ENCODE assay signal across 1 cellular context in genomic region chr20:57680131-57680716, GRCh38.
TF ChIP-seq lines count a peak whose summit lies in the region.

No MANE protein-coding gene starts in this region.

TF ChIP-seq in GM12878, 131 proteins besides CTCF, POLR2A, EP300 and RAD21 (continued from another document):
- TF ChIP-seq, protein P1, sequence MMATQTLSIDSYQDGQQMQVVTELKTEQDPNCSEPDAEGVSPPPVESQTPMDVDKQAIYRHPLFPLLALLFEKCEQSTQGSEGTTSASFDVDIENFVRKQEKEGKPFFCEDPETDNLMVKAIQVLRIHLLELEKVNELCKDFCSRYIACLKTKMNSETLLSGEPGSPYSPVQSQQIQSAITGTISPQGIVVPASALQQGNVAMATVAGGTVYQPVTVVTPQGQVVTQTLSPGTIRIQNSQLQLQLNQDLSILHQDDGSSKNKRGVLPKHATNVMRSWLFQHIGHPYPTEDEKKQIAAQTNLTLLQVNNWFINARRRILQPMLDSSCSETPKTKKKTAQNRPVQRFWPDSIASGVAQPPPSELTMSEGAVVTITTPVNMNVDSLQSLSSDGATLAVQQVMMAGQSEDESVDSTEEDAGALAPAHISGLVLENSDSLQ (IDR thresholded peaks at IDR 0.05) = no peak
- TF ChIP-seq SP1 (IDR thresholded peaks at IDR 0.05; ENCODE audit: low read depth, low read length) = peak; percentile 79
- TF ChIP-seq CBX3 (IDR thresholded peaks at IDR 0.05; ENCODE audit: borderline replicate concordance, low read depth) = no peak
- TF ChIP-seq, protein P2, sequence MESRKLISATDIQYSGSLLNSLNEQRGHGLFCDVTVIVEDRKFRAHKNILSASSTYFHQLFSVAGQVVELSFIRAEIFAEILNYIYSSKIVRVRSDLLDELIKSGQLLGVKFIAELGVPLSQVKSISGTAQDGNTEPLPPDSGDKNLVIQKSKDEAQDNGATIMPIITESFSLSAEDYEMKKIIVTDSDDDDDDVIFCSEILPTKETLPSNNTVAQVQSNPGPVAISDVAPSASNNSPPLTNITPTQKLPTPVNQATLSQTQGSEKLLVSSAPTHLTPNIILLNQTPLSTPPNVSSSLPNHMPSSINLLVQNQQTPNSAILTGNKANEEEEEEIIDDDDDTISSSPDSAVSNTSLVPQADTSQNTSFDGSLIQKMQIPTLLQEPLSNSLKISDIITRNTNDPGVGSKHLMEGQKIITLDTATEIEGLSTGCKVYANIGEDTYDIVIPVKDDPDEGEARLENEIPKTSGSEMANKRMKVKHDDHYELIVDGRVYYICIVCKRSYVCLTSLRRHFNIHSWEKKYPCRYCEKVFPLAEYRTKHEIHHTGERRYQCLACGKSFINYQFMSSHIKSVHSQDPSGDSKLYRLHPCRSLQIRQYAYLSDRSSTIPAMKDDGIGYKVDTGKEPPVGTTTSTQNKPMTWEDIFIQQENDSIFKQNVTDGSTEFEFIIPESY (IDR thresholded peaks at IDR 0.05) = no peak
- no peak; the same call in 1 of the 2 replicates for TF ChIP-seq POLR2AphosphoS5 (IDR thresholded peaks at IDR 0.05; ENCODE audit: low read length)
- TF ChIP-seq MXI1 (IDR thresholded peaks at IDR 0.05; ENCODE audit: low read depth, low read length) = no peak
- no peak for TF ChIP-seq ZZZ3 (IDR thresholded peaks at IDR 0.05; ENCODE audit: control insufficient read depth, insufficient read length, low read depth)
- TF ChIP-seq CBX5 (IDR thresholded peaks at IDR 0.05; ENCODE audit: low read depth) = no peak
- no peak for TF ChIP-seq POLR2AphosphoS2 (IDR thresholded peaks at IDR 0.05; ENCODE audit: low read depth, low read length)
- TF ChIP-seq ZBTB40 (IDR thresholded peaks at IDR 0.05; ENCODE audit: borderline replicate concordance) = no peak
- peak; percentile 91 for TF ChIP-seq CBFB (IDR thresholded peaks at IDR 0.05; ENCODE audit: low read depth)
- TF ChIP-seq, protein P3, sequence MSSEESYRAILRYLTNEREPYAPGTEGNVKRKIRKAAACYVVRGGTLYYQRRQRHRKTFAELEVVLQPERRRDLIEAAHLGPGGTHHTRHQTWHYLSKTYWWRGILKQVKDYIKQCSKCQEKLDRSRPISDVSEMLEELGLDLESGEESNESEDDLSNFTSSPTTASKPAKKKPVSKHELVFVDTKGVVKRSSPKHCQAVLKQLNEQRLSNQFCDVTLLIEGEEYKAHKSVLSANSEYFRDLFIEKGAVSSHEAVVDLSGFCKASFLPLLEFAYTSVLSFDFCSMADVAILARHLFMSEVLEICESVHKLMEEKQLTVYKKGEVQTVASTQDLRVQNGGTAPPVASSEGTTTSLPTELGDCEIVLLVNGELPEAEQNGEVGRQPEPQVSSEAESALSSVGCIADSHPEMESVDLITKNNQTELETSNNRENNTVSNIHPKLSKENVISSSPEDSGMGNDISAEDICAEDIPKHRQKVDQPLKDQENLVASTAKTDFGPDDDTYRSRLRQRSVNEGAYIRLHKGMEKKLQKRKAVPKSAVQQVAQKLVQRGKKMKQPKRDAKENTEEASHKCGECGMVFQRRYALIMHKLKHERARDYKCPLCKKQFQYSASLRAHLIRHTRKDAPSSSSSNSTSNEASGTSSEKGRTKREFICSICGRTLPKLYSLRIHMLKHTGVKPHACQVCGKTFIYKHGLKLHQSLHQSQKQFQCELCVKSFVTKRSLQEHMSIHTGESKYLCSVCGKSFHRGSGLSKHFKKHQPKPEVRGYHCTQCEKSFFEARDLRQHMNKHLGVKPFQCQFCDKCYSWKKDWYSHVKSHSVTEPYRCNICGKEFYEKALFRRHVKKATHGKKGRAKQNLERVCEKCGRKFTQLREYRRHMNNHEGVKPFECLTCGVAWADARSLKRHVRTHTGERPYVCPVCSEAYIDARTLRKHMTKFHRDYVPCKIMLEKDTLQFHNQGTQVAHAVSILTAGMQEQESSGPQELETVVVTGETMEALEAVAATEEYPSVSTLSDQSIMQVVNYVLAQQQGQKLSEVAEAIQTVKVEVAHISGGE (CRISPR knock-in tag; IDR thresholded peaks at IDR 0.05) = no peak
- TF ChIP-seq TARDBP (IDR thresholded peaks at IDR 0.05; ENCODE audit: borderline replicate concordance) = no peak
- TF ChIP-seq CEBPZ (IDR thresholded peaks at IDR 0.05; ENCODE audit: low read depth, low read length) = no peak
- TF ChIP-seq SMARCA5 (IDR thresholded peaks at IDR 0.05) = 0 out of 2 replicates have a peak, but pooled peaks have one; percentile 14
- no peak; the same call in 1 of the 2 replicates for TF ChIP-seq STAT3 (IDR thresholded peaks at IDR 0.05; ENCODE audit: low read depth, low read length)
- TF ChIP-seq KLF5 (IDR thresholded peaks at IDR 0.05; ENCODE audit: partially characterized antibody) = peak; percentile 53
- TF ChIP-seq SIX5 (IDR thresholded peaks at IDR 0.05; ENCODE audit: low read depth, low read length, severe bottlenecking) = no peak
- TF ChIP-seq ASH2L (IDR thresholded peaks at IDR 0.05; ENCODE audit: borderline replicate concordance, low read depth) = no peak
- TF ChIP-seq BRCA1 (IDR thresholded peaks at IDR 0.05; ENCODE audit: low read depth, low read length) = no peak
- TF ChIP-seq SKIL (IDR thresholded peaks at IDR 0.05; ENCODE audit: low read depth, poor library complexity, severe bottlenecking) = peak; percentile 71
- peak; percentile 97 for TF ChIP-seq BCL11A (IDR thresholded peaks at IDR 0.05; ENCODE audit: low read depth, low read length)
